ENCODE assay signal across 1 cellular context in the genomic region with DNA sequence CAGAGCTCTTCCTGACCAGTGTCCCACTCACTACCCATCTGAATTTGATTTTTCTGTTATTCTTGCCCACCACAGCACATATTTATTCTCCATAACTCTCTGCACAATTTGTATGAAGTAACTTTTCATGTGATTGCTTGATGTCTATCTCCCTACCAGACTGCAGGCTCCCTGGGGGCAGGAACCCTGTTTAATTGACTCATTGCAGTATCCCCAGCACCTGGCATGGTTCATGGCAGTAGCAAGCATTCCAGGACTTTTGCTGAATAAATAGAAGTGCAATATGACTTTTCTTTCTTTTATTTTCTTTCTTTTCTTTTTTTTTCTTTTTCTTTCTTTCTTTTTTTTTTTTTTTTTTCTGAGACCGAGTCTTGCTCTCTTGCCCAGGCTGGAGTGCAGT.
TF ChIP-seq lines count a peak whose summit lies in the region.

No MANE protein-coding gene starts in this region.

TF ChIP-seq in K562, 482 proteins besides CTCF, POLR2A, EP300 and RAD21:
- TF ChIP-seq MAX (CRISPR knock-in tag; IDR thresholded peaks at IDR 0.05) (no peak), MYBL2 (IDR thresholded peaks at IDR 0.05; ENCODE audit: low read depth) (no peak), MYBL2 (CRISPR knock-in tag; IDR thresholded peaks at IDR 0.05; ENCODE audit: borderline replicate concordance) (no peak), TRIM24 (IDR thresholded peaks at IDR 0.05) (peak in 1 of 2 experiments; percentile 60; a peak in 2 of 4 replicates), ZNF316 (IDR thresholded peaks at IDR 0.05) (peak; percentile 68)
